Comparison of ENCODE assay signal across 22 cellular contexts in the genomic region with DNA sequence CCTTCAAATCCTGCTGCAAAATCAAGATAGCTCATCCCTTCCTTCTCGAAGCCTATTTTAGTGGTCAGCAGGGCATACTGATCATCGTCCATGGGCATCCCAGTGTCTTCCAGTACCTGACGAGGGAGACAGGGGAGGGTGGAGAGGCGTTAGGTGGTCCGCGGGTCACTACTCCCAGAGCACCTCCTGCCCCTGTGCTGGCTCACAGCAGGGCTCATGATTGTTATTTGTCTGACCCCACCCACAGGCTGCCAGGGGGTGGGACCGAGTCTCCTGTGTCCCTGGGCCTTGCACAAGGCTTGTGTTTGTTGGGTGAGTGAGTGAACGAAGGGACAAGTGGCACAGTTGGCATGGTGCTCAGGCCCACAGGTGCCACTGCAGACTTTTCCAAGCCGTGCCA.
DNase-seq lines count a peak whose midpoint lies in the region; ATAC-seq, FAIRE-seq and TF ChIP-seq lines count a peak whose summit lies in the region.
"Had no signal": no experiment of that assay in that cellular context is flagged by ENCODE, and none has a peak within 500 bp of the region (broad histone marks: within the 10 kb centered on the region; RNA-seq: fewer than 3 reads in every experiment).

No MANE protein-coding gene starts in this region.

- H2AK5ac ChIP-seq in H1 (ENCODE audit: low read depth, low read length), result no peak overlapping the region

- peaks cover 0 to 5% of the 10 kb centered on the region in 2 experiments; a peak in 1 of 4 replicates for H3K9me3 ChIP-seq in H1 (ENCODE audit: insufficient read depth in 2 of 2, low read depth in 1 of 2, low read length in 1 of 2)
- no peaks in the 10 kb centered on the region for H3K9me3 ChIP-seq in gastrocnemius medialis

- TF ChIP-seq POLR2A in H1 (IDR thresholded peaks at IDR 0.05; ENCODE audit: control extremely low read depth in 1 of 2, low read depth in 2 of 2, low read length in 2 of 2) (no peak), gastrocnemius medialis (IDR thresholded peaks at IDR 0.05) (no peak)

- H3K27ac Mint-ChIP-seq in osteocyte (ENCODE audit: unreplicated experiment), result no peak overlapping the region
- H3K27ac Mint-ChIP-seq in stimulated activated memory B cell treated with anti-CD40 and anti-IgM and Interleukin-4, amounts not matched to agents 10 μg/mL and 1 μg/mL and 100 μg/mL, for 72 hours, result no peak overlapping the region
- H3K27ac Mint-ChIP-seq: B cell; CD4-positive, alpha-beta T cell; CD8-positive, alpha-beta T cell had no signal

- no peak overlapping the region for H3K4me2 ChIP-seq in H1 (ENCODE audit: insufficient read depth in 1 of 2, low read depth in 2 of 2, low read length in 2 of 2)
- H3K4me2 ChIP-seq: A549; BLaER1 treated with 17β-estradiol and CSF1 and Interleukin-3, amounts not matched to agents 10 nM and 100 nM had no signal

- H3K36me3 ChIP-seq in H7 (replicated peaks; ENCODE audit: control insufficient read depth, insufficient read depth, low read length) (no peaks in the 10 kb centered on the region), H1 (ENCODE audit: control insufficient read depth in 2 of 4, insufficient read depth in 4 of 4, low read length in 3 of 4) (no peaks in the 10 kb centered on the region), gastrocnemius medialis (no peaks in the 10 kb centered on the region)
- H3K36me3 ChIP-seq: BLaER1 treated with 17β-estradiol and CSF1 and Interleukin-3, amounts not matched to agents 10 nM and 100 nM had no signal

- H3K27me3 ChIP-seq in H7 (ENCODE audit: control insufficient read depth, insufficient read depth, low read length) (no peaks in the 10 kb centered on the region), H1 (replicated peaks in 1 of 4; ENCODE audit: control insufficient read depth in 3 of 4, extremely low read depth in 1 of 4, insufficient read depth in 3 of 4, low read length in 3 of 4) (no peaks in the 10 kb centered on the region; a peak in 1 of 7 replicates), gastrocnemius medialis (no peaks in the 10 kb centered on the region)
- H3K27me3 ChIP-seq: BLaER1 treated with 17β-estradiol and CSF1 and Interleukin-3, amounts not matched to agents 10 nM and 100 nM had no signal

- no peak overlapping the region for H3K18ac ChIP-seq in H1 (ENCODE audit: extremely low read depth, low read length)

- ATAC-seq in stimulated activated memory B cell treated with anti-CD40 and anti-IgM and Interleukin-4, amounts not matched to agents 10 μg/mL and 1 μg/mL and 100 μg/mL, for 72 hours, result no peak
- ATAC-seq in gastrocnemius medialis, result no peak
- ATAC-seq: A549; CD8-positive, alpha-beta T cell had no signal

- no peak overlapping the region for H3K56ac ChIP-seq in H1 (replicated peaks; ENCODE audit: insufficient read length, low read depth, low read length)

- H4K91ac ChIP-seq in H1 (replicated peaks; ENCODE audit: insufficient read length, low read length), result no peak overlapping the region

- H3K9me3 Mint-ChIP-seq in osteocyte (ENCODE audit: unreplicated experiment), result peaks cover 23% of the 10 kb centered on the region
- peaks cover 9% of the 10 kb centered on the region for H3K9me3 Mint-ChIP-seq in stimulated activated memory B cell treated with anti-CD40 and anti-IgM and Interleukin-4, amounts not matched to agents 10 μg/mL and 1 μg/mL and 100 μg/mL, for 72 hours

- no peak overlapping the region for H2BK5ac ChIP-seq in H1 (ENCODE audit: low read depth, low read length)

- POLR2A ChIA-PET in H1 (lab: Charles Lee; ENCODE audit: partially characterized antibody), result no interaction called here

- intact Hi-C loops in gastrocnemius medialis (cut with DNase I; ENCODE audit: low total_unique reads), result no loop called here

- no peak overlapping the region for H2BK120ac ChIP-seq in H1 (replicated peaks; ENCODE audit: low read depth, low read length)

- DNase-seq in H7 (peak; percentile 15), H1 (ENCODE audit: low read depth in 1 of 2, low spot score in 2 of 2) (no peak), osteocyte (ENCODE audit: extremely low spot score, unreplicated experiment) (peak; percentile 62), gastrocnemius medialis (no peak), NCI-H146 (lab: John Stamatoyannopoulos, UW) (no peak)
- DNase-seq: AML-193; Caco-2; Calu3; CD4-positive, alpha-beta T cell; CD8-positive, alpha-beta T cell; DMS79 treated with DMSO at 0.1 percent for 48 hours; GF-D8 had no signal

- no peak overlapping the region for H3K4me3 Mint-ChIP-seq in osteocyte (ENCODE audit: unreplicated experiment)
- H3K4me3 Mint-ChIP-seq in stimulated activated memory B cell treated with anti-CD40 and anti-IgM and Interleukin-4, amounts not matched to agents 10 μg/mL and 1 μg/mL and 100 μg/mL, for 72 hours, result no peak overlapping the region
- H3K4me3 Mint-ChIP-seq: B cell; CD4-positive, alpha-beta T cell; CD8-positive, alpha-beta T cell had no signal

- 88% methylated on average over 9 of the region's 9 CpGs; no CpG with 5 or more reads in 1 of the 2 experiments for WGBS in H1 (ENCODE audit: extremely low coverage in 1 of 2, insufficient coverage in 1 of 2, insufficient read length in 1 of 2, insufficient replicate concordance in 2 of 2, low coverage in 1 of 2, low lambda C conversion rate in 2 of 2, missing lambda C conversion rate in 1 of 2), 2 experiments

- H2BK12ac ChIP-seq in H1 (ENCODE audit: low read depth, low read length), result no peak overlapping the region

- peaks cover 4% of the 10 kb centered on the region for H3K27me3 Mint-ChIP-seq in osteocyte (ENCODE audit: unreplicated experiment)
- peaks cover 11% of the 10 kb centered on the region for H3K27me3 Mint-ChIP-seq in stimulated activated memory B cell treated with anti-CD40 and anti-IgM and Interleukin-4, amounts not matched to agents 10 μg/mL and 1 μg/mL and 100 μg/mL, for 72 hours

- no peak overlapping the region for H3K4ac ChIP-seq in H1 (replicated peaks; ENCODE audit: insufficient read length, low read depth, low read length)

- TF ChIP-seq CTCF in H1 (IDR thresholded peaks at IDR 0.05; ENCODE audit: control extremely low read depth in 1 of 3, insufficient read depth in 1 of 3, low read depth in 1 of 3, low read length in 3 of 3) (no peak), osteocyte (IDR thresholded peaks at IDR 0.05) (no peak), gastrocnemius medialis (IDR thresholded peaks at IDR 0.05 in 4 of 5, conservative IDR thresholded peaks at IDR 0.05 in 1 of 5) (no peak)

- peaks cover 2% of the 10 kb centered on the region for H3K36me3 Mint-ChIP-seq in osteocyte (ENCODE audit: unreplicated experiment)
- H3K36me3 Mint-ChIP-seq in stimulated activated memory B cell treated with anti-CD40 and anti-IgM and Interleukin-4, amounts not matched to agents 10 μg/mL and 1 μg/mL and 100 μg/mL, for 72 hours, result peaks cover 7% of the 10 kb centered on the region
- H3K36me3 Mint-ChIP-seq: CD8-positive, alpha-beta T cell had no signal

- H3K27ac ChIP-seq in H1 (ENCODE audit: low read depth, low read length) (no peak overlapping the region), gastrocnemius medialis (no peak overlapping the region)
- H3K27ac ChIP-seq: 22Rv1; A549; BLaER1 treated with 17β-estradiol and CSF1 and Interleukin-3, amounts not matched to agents 10 nM and 100 nM; C4-2B had no signal

- H2BK20ac ChIP-seq in H1 (ENCODE audit: low read length), result no peak overlapping the region

- TF ChIP-seq EP300 in H1 (IDR thresholded peaks at IDR 0.05; ENCODE audit: borderline replicate concordance in 1 of 2, low read depth in 2 of 2, low read length in 2 of 2), result no peak

- no peaks in the 10 kb centered on the region for H3K4me1 Mint-ChIP-seq in osteocyte (ENCODE audit: unreplicated experiment)
- no peaks in the 10 kb centered on the region for H3K4me1 Mint-ChIP-seq in stimulated activated memory B cell treated with anti-CD40 and anti-IgM and Interleukin-4, amounts not matched to agents 10 μg/mL and 1 μg/mL and 100 μg/mL, for 72 hours
- H3K4me1 Mint-ChIP-seq: B cell had no signal

- in situ Hi-C loops in gastrocnemius medialis (cut with MboI; ENCODE audit: low sequenced_read_pairs in 4 of 4), result no loop called here

- H3K4me3 ChIP-seq in H7 (ENCODE audit: insufficient read depth, low read depth, low read length) (no peak overlapping the region), H1 (ENCODE audit: extremely low read depth in 1 of 4, insufficient read depth in 2 of 4, low read depth in 3 of 4, low read length in 4 of 4) (no peak overlapping the region), gastrocnemius medialis (no peak overlapping the region)
- H3K4me3 ChIP-seq: A549; BLaER1 treated with 17β-estradiol and CSF1 and Interleukin-3, amounts not matched to agents 10 nM and 100 nM had no signal

- no peaks in the 10 kb centered on the region; the same call in 1 of the 2 replicates for H3K23me2 ChIP-seq in H1 (ENCODE audit: low read depth, low read length)

- CTCF ChIA-PET in H1 (lab: Charles Lee; ENCODE audit: partially characterized antibody), result no interaction called here

- no peak overlapping the region for H2BK15ac ChIP-seq in H1 (ENCODE audit: low read length)

- no peaks in the 10 kb centered on the region for H4K20me1 ChIP-seq in H1 (replicated peaks in 1 of 2; ENCODE audit: control insufficient read depth in 1 of 2, insufficient read depth in 2 of 2, low read length in 2 of 2)
- H4K20me1 ChIP-seq: BLaER1 treated with 17β-estradiol and CSF1 and Interleukin-3, amounts not matched to agents 10 nM and 100 nM had no signal

- H3K79me1 ChIP-seq in H1 (ENCODE audit: low read depth, low read length), result no peaks in the 10 kb centered on the region

- no peak for TF ChIP-seq RAD21 in H1 (IDR thresholded peaks at IDR 0.05 in 1 of 2, conservative IDR thresholded peaks at IDR 0.05 in 1 of 2; ENCODE audit: low read depth in 2 of 2, low read length in 2 of 2)

- no peak overlapping the region for H3K9ac ChIP-seq in H1 (replicated peaks in 1 of 4; ENCODE audit: extremely low read depth in 1 of 4, low read depth in 3 of 4, low read length in 3 of 4)
- H3K9ac ChIP-seq: BLaER1 treated with 17β-estradiol and CSF1 and Interleukin-3, amounts not matched to agents 10 nM and 100 nM had no signal

- no peak for FAIRE-seq in H1 (lab: Jason Lieb, UNC)
- FAIRE-seq: A549, D721Med, G401.6, GM12891, GM19239 had no signal

- H3K14ac ChIP-seq in H1 (ENCODE audit: insufficient read length), result no peak overlapping the region

- no peak overlapping the region for H3K23ac ChIP-seq in H1 (ENCODE audit: insufficient read length)

- no peak overlapping the region for H2AFZ ChIP-seq in H1 (ENCODE audit: low read length)

- 0 out of 2 replicates have a peak overlapping the region, but pooled peaks have one; percentile 69 for H4K8ac ChIP-seq in H1 (ENCODE audit: extremely low read depth, insufficient read depth, low read length)

- no peak overlapping the region for H4K5ac ChIP-seq in H1 (ENCODE audit: insufficient read length, low read depth, low read length)

- H3K4me1 ChIP-seq in H1 (replicated peaks in 1 of 4; ENCODE audit: control insufficient read depth in 3 of 4, insufficient read depth in 4 of 4, low read length in 3 of 4) (peaks cover 0 to 2% (median 0%) of the 10 kb centered on the region in 4 experiments; a peak in 1 of 7 replicates), gastrocnemius medialis (no peaks in the 10 kb centered on the region)
- H3K4me1 ChIP-seq: A549, Caco-2 had no signal

- no peaks in the 10 kb centered on the region for H3K79me2 ChIP-seq in H1 (ENCODE audit: control insufficient read depth in 1 of 2, insufficient read depth in 2 of 2, low read length in 2 of 2)

Comparison
In these comparisons a context has a peak if more than half of its experiments do, and no peak if none do; other contexts are left out.
1. DNase-seq: peak in H7 (single experiment) and osteocyte (single experiment); none in H1 (0 of 2), gastrocnemius medialis (0 of 2) and NCI-H146 (single experiment).